Comparison of ENCODE assay signal across 1 cellular context in genomic region chr15:66787472-66787871, GRCh38.
TF ChIP-seq lines count a peak whose summit lies in the region.

No MANE protein-coding gene starts in this region.

TF ChIP-seq in K562, 482 proteins besides CTCF, POLR2A, EP300 and RAD21 (continued from another document):
- TF ChIP-seq MYC (IDR thresholded peaks at IDR 0.05; ENCODE audit: low read depth, low read length) (no peak), MYC (CRISPR knock-in tag; IDR thresholded peaks at IDR 0.05; ENCODE audit: borderline replicate concordance, low read depth) (no peak), ZFP36 (IDR thresholded peaks at IDR 0.05; ENCODE audit: low read depth, low read length, partially characterized antibody) (peak; percentile 72), TEAD1 (CRISPR knock-in tag; IDR thresholded peaks at IDR 0.05) (no peak), RBM15 (IDR thresholded peaks at IDR 0.05; ENCODE audit: insufficient read depth, low read length) (no peak), RBM25 (IDR thresholded peaks at IDR 0.05; ENCODE audit: low read depth, low read length, severe bottlenecking) (peak; percentile 50), ZSCAN29 (IDR thresholded peaks at IDR 0.05) (no peak), BCOR (IDR thresholded peaks at IDR 0.05) (peak; percentile 66), ZNF197 (CRISPR knock-in tag; IDR thresholded peaks at IDR 0.05; ENCODE audit: low read depth) (no peak), ZNF311 (CRISPR knock-in tag; IDR thresholded peaks at IDR 0.05) (no peak)
TF ChIP-seq in K562: peak in this region for 3.
